ENCODE assay signal across 18 cellular contexts in the genomic region with DNA sequence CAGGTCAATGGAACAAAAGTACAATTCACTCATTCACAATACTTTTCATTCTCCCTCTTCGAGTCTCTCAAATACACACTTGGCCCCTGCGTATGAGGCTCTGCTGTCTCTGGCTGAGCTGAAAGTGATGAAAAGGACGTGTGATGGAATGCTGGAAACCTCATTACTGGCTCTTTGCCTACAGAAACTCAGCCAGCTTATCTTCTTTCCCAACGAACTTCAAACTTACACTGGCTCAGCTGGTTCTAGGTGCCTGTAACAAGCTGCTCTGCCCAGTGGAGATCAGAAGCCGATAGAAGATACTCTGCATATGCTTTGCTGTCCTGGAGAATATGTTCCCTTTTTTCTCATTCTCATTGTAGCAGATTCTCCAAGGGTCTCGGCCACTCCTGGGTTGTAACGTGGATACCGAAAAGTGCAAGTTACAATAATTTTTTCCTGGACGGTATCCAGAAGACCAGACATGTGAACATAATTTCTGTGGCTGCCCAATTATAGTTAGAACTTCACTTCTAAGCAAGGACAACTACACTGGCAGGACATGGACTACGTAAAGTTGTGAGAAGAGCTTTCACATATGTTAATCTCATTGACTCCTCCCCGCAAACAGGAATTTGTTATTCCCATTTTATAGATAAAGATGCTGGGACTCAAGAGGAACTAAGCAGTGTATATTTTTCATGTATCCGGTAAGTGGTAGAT.
DNase-seq lines count a peak whose midpoint lies in the region; ATAC-seq and TF ChIP-seq lines count a peak whose summit lies in the region.
"Had no signal": no experiment of that assay in that cellular context is flagged by ENCODE, and none has a peak within 500 bp of the region (broad histone marks: within the 10 kb centered on the region; RNA-seq: fewer than 3 reads in every experiment).

No MANE protein-coding gene starts in this region.

- WGBS in heart right ventricle, 2 donors: 9 to 15% methylated on average over 12 of the region's 12 CpGs

- H3K9me3 Mint-ChIP-seq in GM23338: no peaks in the 10 kb centered on the region
- H3K9me3 Mint-ChIP-seq: nephron had no signal

- H3K27ac ChIP-seq in heart right ventricle: peak overlapping the region in 6 of 10 donors; percentile 28 to 73 (median 45)
- no peak overlapping the region for H3K27ac ChIP-seq in GM23338 (ENCODE audit: low read depth)
- H3K27ac ChIP-seq: sigmoid colon, vagina had no signal

- no peak overlapping the region for H3K27ac Mint-ChIP-seq in GM23338
- H3K27ac Mint-ChIP-seq: nephron; stimulated activated effector memory CD8-positive, alpha-beta T cell treated with anti-CD3 and anti-CD28 coated beads, Interleukin-12 subunit alpha, Interleukin-12 subunit beta, amount 100 ng/mL, for 72 hours had no signal

- DNase-seq in A172 (ENCODE audit: low spot score) (peak; percentile 21), astrocyte of the hippocampus (ENCODE audit: low read depth, low spot score) (peak; percentile 72), heart right ventricle (peak in 1 of 2 donors; percentile 47), omental fat pad (ENCODE audit: low spot score) (no peak), NCI-H774 (lab: John Stamatoyannopoulos, UW) (no peak), BE2C (no peak), GM23338 (ENCODE audit: low spot score) (no peak)
- no peak for DNase-seq in central memory CD4-positive, alpha-beta T cell
- DNase-seq: ACHN; activated CD4-positive, alpha-beta T cell treated with anti-CD3 and anti-CD28 coated beads, Interleukin-2, amount 50 U/mL, for 48 hours; amniotic stem cell; kidney glomerular epithelial cell; NCI-H2171; SHP77 treated with DMSO at 0.1 percent for 48 hours; sigmoid colon had no signal

- peak; percentile 79 to 97 (median 96) for ATAC-seq in heart right ventricle
- peak; percentile 44 for ATAC-seq in omental fat pad (ENCODE audit: low FRiP score)
- no peak for ATAC-seq in GM23338
- ATAC-seq: stimulated activated effector memory CD8-positive, alpha-beta T cell treated with anti-CD3 and anti-CD28 coated beads, Interleukin-12 subunit alpha, Interleukin-12 subunit beta, amount 100 ng/mL, for 72 hours had no signal

- no peak overlapping the region for H2AFZ ChIP-seq in GM23338

- no peak overlapping the region for H3K4me3 Mint-ChIP-seq in GM23338
- H3K4me3 Mint-ChIP-seq: nephron; stimulated activated effector memory CD8-positive, alpha-beta T cell treated with anti-CD3 and anti-CD28 coated beads, Interleukin-12 subunit alpha, Interleukin-12 subunit beta, amount 100 ng/mL, for 72 hours had no signal

- no peak overlapping the region for H3K4me2 ChIP-seq in GM23338

- H3K4me3 ChIP-seq in heart right ventricle: peak overlapping the region in 5 of 10 donors; percentile 0 to 11 (median 9)
- no peak overlapping the region for H3K4me3 ChIP-seq in BE2C (ENCODE audit: low read depth, low read length)
- no peak overlapping the region for H3K4me3 ChIP-seq in GM23338
- H3K4me3 ChIP-seq: sigmoid colon, vagina had no signal

- TF ChIP-seq CTCF in heart right ventricle (IDR thresholded peaks at IDR 0.05): no peak
- no peak for TF ChIP-seq CTCF in omental fat pad (IDR thresholded peaks at IDR 0.05)
- no peak for TF ChIP-seq CTCF in BE2C (IDR thresholded peaks at IDR 0.05; ENCODE audit: low read depth, low read length)
- TF ChIP-seq CTCF in GM23338 (conservative IDR thresholded peaks at IDR 0.05; ENCODE audit: low read depth in 2 of 2): no peak

- no peaks in the 10 kb centered on the region for H3K36me3 Mint-ChIP-seq in GM23338 (ENCODE audit: low read depth)
- H3K36me3 Mint-ChIP-seq: stimulated activated effector memory CD8-positive, alpha-beta T cell treated with anti-CD3 and anti-CD28 coated beads, Interleukin-12 subunit alpha, Interleukin-12 subunit beta, amount 100 ng/mL, for 72 hours had no signal

- H3K4me1 Mint-ChIP-seq in GM23338: peaks cover 19% of the 10 kb centered on the region
- H3K4me1 Mint-ChIP-seq: stimulated activated effector memory CD8-positive, alpha-beta T cell treated with anti-CD3 and anti-CD28 coated beads, Interleukin-12 subunit alpha, Interleukin-12 subunit beta, amount 100 ng/mL, for 72 hours had no signal

- no peaks in the 10 kb centered on the region for H3K9me3 ChIP-seq in heart right ventricle
- H3K9me3 ChIP-seq in BE2C: no peaks in the 10 kb centered on the region
- H3K9me3 ChIP-seq: sigmoid colon, vagina had no signal

- H3K79me2 ChIP-seq in GM23338 (replicated peaks; ENCODE audit: insufficient read depth): no peaks in the 10 kb centered on the region

- H4K20me1 ChIP-seq in GM23338 (replicated peaks; ENCODE audit: insufficient read depth): no peaks in the 10 kb centered on the region

- H3K27me3 Mint-ChIP-seq in GM23338 (ENCODE audit: insufficient read depth, low read depth, poor library complexity): peaks cover 2% of the 10 kb centered on the region

- H3K4me1 ChIP-seq in heart right ventricle (peaks cover 0 to 36% (median 16%) of the 10 kb centered on the region in 9 donors), BE2C (peaks cover 7% of the 10 kb centered on the region), GM23338 (ENCODE audit: insufficient read depth) (peaks cover 22% of the 10 kb centered on the region)
- H3K4me1 ChIP-seq: sigmoid colon had no signal

- H3K9me2 ChIP-seq in GM23338 (ENCODE audit: insufficient read depth): no peaks in the 10 kb centered on the region

- no peaks in the 10 kb centered on the region for H3F3A ChIP-seq in GM23338 (replicated peaks; ENCODE audit: low read depth)

- H3K36me3 ChIP-seq in heart right ventricle: no peaks in the 10 kb centered on the region
- H3K36me3 ChIP-seq in BE2C: no peaks in the 10 kb centered on the region
- no peaks in the 10 kb centered on the region for H3K36me3 ChIP-seq in GM23338 (ENCODE audit: insufficient read depth)
- H3K36me3 ChIP-seq: sigmoid colon, vagina had no signal

- intact Hi-C loops in heart right ventricle (cut with DNase I): no loop called here

- H3K27me3 ChIP-seq in heart right ventricle (no peaks in the 10 kb centered on the region), BE2C (no peaks in the 10 kb centered on the region), GM23338 (ENCODE audit: insufficient read depth) (no peaks in the 10 kb centered on the region)
- H3K27me3 ChIP-seq: sigmoid colon, vagina had no signal

TF ChIP-seq in GM23338, 12 proteins besides CTCF, POLR2A, EP300 and RAD21:
- TF ChIP-seq STAT1 (IDR thresholded peaks at IDR 0.05; ENCODE audit: unreplicated experiment) (no peak), EZH2 (IDR thresholded peaks at IDR 0.05; ENCODE audit: low read depth, unreplicated experiment) (no peak), ZNF114 (CRISPR knock-in tag; IDR thresholded peaks at IDR 0.05) (no peak), POLR2AphosphoS5 (IDR thresholded peaks at IDR 0.05; ENCODE audit: low read depth) (no peak), JUNB (IDR thresholded peaks at IDR 0.05; ENCODE audit: unreplicated experiment) (no peak)

Comparison
In these comparisons a context has a peak if more than half of its experiments do, and no peak if none do; other contexts are left out.
1. DNase-seq: peak in A172 (single experiment) and astrocyte of the hippocampus (single experiment); none in omental fat pad (single experiment), central memory CD4-positive, alpha-beta T cell (single experiment), NCI-H774 (single experiment), BE2C (single experiment) and GM23338 (single experiment).